In the genomic region with DNA sequence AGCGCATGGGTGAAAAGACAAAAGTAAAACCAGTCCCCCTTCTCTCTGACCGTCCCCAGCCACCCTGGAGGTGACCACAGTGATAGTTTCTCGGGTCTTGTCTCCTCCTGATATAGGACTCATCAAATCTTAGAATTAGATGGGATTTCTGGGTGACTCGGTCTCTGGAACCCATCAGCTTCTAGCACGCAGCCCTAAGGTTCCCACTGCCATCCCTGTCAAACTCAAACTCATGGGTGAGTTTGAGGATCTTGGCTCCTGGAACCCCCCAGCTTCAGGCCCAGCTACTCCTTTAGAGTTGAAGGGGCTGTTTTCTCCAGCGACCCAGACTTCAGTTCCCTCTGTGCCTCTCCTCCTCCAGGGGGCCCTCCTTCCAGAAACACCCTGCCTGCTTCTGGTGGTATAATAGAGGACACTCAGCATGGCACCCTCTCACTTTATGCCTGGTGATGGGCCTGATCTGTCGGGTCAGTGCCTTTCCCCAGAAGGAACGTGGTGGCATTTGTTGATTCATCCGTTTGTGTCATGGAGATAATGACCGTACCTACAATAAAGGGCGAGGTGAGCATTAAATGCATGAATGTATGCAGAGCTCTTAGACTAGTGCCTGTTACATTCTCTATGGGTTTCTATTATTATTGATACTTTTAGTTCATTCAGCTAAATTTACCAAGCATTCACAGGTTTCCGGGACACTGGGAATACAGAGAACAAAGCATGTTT, we compare ENCODE assay signal across 13 cellular contexts. TPM values are rescaled to one million over a fixed set of nuclear protein-coding genes. Genes with fewer than 3 reads are reported as not detected.
A peak's percentile ranks its signal among the peaks of the same experiment; 100 is the strongest.
DNase-seq lines count a peak whose midpoint lies in the region; ATAC-seq and TF ChIP-seq lines count a peak whose summit lies in the region.
"Had no signal": no experiment of that assay in that cellular context is flagged by ENCODE, and none has a peak within 500 bp of the region (broad histone marks: within the 10 kb centered on the region; RNA-seq: fewer than 3 reads in every experiment).

No MANE protein-coding gene starts in this region.

- in situ Hi-C loops in GM23248 (cut with MboI) (loop anchor here (5.0 to 25.0 kb wide), 2 partner anchors 151 to 681 kb away; no protein-coding TSS in a partner anchor), astrocyte of the cerebellum (cut with HindIII; ENCODE audit: low sequenced_read_pairs) (loop anchor here (25.0 kb wide), 1 partner anchor 156 kb away; no protein-coding TSS in a partner anchor)

- intact Hi-C loops in sigmoid colon (cut with DNase I), result loop anchor here (1.0 to 5.0 kb wide), 3 partner anchors 111 to 491 kb away; a partner anchor contains a TSS

- WGBS in GM23248 (ENCODE audit: low coverage in 1 of 2, low lambda C conversion rate in 2 of 2, missing lambda C conversion rate in 2 of 2), 2 experiments, result 92 to 93% methylated on average over 12 of the region's 12 CpGs
- 82 to 91% methylated on average over 6 to 10 of the region's 12 CpGs for WGBS in gastroesophageal sphincter (ENCODE audit: low coverage in 1 of 2), 2 donors
- WGBS in sigmoid colon, 2 donors, result 71 to 83% methylated on average over 12 of the region's 12 CpGs

- H3K4me2 ChIP-seq in GM23248 (ENCODE audit: unreplicated experiment), result no peak overlapping the region
- H3K4me2 ChIP-seq: BLaER1 treated with 17β-estradiol and CSF1 and Interleukin-3, amounts not matched to agents 10 nM and 100 nM had no signal

- no peak for TF ChIP-seq EP300 in gastroesophageal sphincter (IDR thresholded peaks at IDR 0.05)
- TF ChIP-seq EP300 in sigmoid colon (IDR thresholded peaks at IDR 0.05), result no peak

- H3K36me3 ChIP-seq in GM23248 (ENCODE audit: low read depth), result no peaks in the 10 kb centered on the region
- H3K36me3 ChIP-seq in gastroesophageal sphincter, result peaks cover 0 to 19% of the 10 kb centered on the region in 2 donors
- no peaks in the 10 kb centered on the region for H3K36me3 ChIP-seq in sigmoid colon
- H3K36me3 ChIP-seq: ovary had no signal

- no peaks in the 10 kb centered on the region for H4K20me1 ChIP-seq in GM23248 (ENCODE audit: insufficient read depth)

- H3K9me3 ChIP-seq in GM23248 (ENCODE audit: low read depth) (no peaks in the 10 kb centered on the region), gastroesophageal sphincter (peaks cover 0 to 16% (median 0%) of the 10 kb centered on the region in 3 donors), sigmoid colon (peaks cover 0 to 8% (median 7%) of the 10 kb centered on the region in 4 donors)
- H3K9me3 ChIP-seq: ovary had no signal

- 0 out of 2 replicates have a peak overlapping the region, but pooled peaks have one; percentile 26 for H3K9ac ChIP-seq in GM23248
- H3K9ac ChIP-seq: BLaER1 treated with 17β-estradiol and CSF1 and Interleukin-3, amounts not matched to agents 10 nM and 100 nM had no signal

- DNase-seq in GM23248 (peak; percentile 16), astrocyte of the cerebellum (ENCODE audit: low read depth) (no peak), sigmoid colon (no peak), NCI-H524 (lab: John Stamatoyannopoulos, UW) (no peak), iPS-NIHi11 (ENCODE audit: low spot score) (no peak)
- DNase-seq: cortex of kidney, NCI-H1436 treated with DMSO at 0.1 percent for 48 hours had no signal

- H3K9me2 ChIP-seq in GM23248 (ENCODE audit: insufficient read depth), result no peaks in the 10 kb centered on the region

- peak overlapping the region; percentile 41; the same call in 1 of the 2 replicates for H3K27ac ChIP-seq in GM23248
- H3K27ac ChIP-seq in gastroesophageal sphincter, result peak overlapping the region in 3 of 4 donors; percentile 66 to 83 (median 69)
- H3K27ac ChIP-seq in sigmoid colon, result peak overlapping the region; percentile 45 to 76 (median 73)
- H3K27ac ChIP-seq: BLaER1 treated with 17β-estradiol and CSF1 and Interleukin-3, amounts not matched to agents 10 nM and 100 nM; HL-60 had no signal

- peak; percentile 15 for TF ChIP-seq CTCF in astrocyte of the cerebellum (IDR thresholded peaks at IDR 0.05; ENCODE audit: low read depth, low read length, missing control alignments)
- peak in 1 of 4 experiments; percentile 29 for TF ChIP-seq CTCF in gastroesophageal sphincter (IDR thresholded peaks at IDR 0.05)
- no peak for TF ChIP-seq CTCF in sigmoid colon (IDR thresholded peaks at IDR 0.05)

- H2AFZ ChIP-seq in GM23248, result 0 out of 2 replicates have a peak overlapping the region, but pooled peaks have one; percentile 48

- H3K4me3 ChIP-seq in GM23248 (no peak overlapping the region), astrocyte of the cerebellum (ENCODE audit: low read depth, low read length) (no peak overlapping the region), gastroesophageal sphincter (no peak overlapping the region), sigmoid colon (no peak overlapping the region)
- H3K4me3 ChIP-seq: BLaER1 treated with 17β-estradiol and CSF1 and Interleukin-3, amounts not matched to agents 10 nM and 100 nM; ovary had no signal

- peaks cover 14% of the 10 kb centered on the region for H3K4me1 ChIP-seq in GM23248 (ENCODE audit: insufficient read depth)
- H3K4me1 ChIP-seq in gastroesophageal sphincter, result peaks cover 0 to 23% (median 5%) of the 10 kb centered on the region in 3 donors
- peaks cover 0 to 22% (median 19%) of the 10 kb centered on the region in 4 donors for H3K4me1 ChIP-seq in sigmoid colon

- H3F3A ChIP-seq in GM23248 (ENCODE audit: insufficient read depth), result peaks cover 5% of the 10 kb centered on the region

- TF ChIP-seq POLR2A in gastroesophageal sphincter (IDR thresholded peaks at IDR 0.05) (no peak), sigmoid colon (IDR thresholded peaks at IDR 0.05) (no peak)

- no peaks in the 10 kb centered on the region for H3K27me3 ChIP-seq in GM23248 (replicated peaks; ENCODE audit: insufficient read depth)
- no peaks in the 10 kb centered on the region for H3K27me3 ChIP-seq in gastroesophageal sphincter
- H3K27me3 ChIP-seq in sigmoid colon, result no peaks in the 10 kb centered on the region
- H3K27me3 ChIP-seq: BLaER1 treated with 17β-estradiol and CSF1 and Interleukin-3, amounts not matched to agents 10 nM and 100 nM; ovary had no signal

- H3K79me2 ChIP-seq in GM23248 (ENCODE audit: insufficient read depth), result no peaks in the 10 kb centered on the region

- no peak for ATAC-seq in gastroesophageal sphincter
- ATAC-seq in HG03342 (IDR thresholded peaks at IDR 0.05; ENCODE audit: unreplicated experiment), result no peak
- no peak for ATAC-seq in GM21737 (IDR thresholded peaks at IDR 0.05; ENCODE audit: unreplicated experiment)

RNA-seq across cellular contexts. Expression of a gene that starts 31.7 kb away (rescaled TPM):
- total RNA-seq in GM23248 (2014; rRNA removed; shearing (Covaris generic)), result 34.4 and 37.2 TPM in 2 replicates
- 48.4 and 51.5 TPM in 2 replicates for polyA plus RNA-seq in GM23248 (2016; fragmentation: Nextera tagmentation; extraction: Ambion mirVana)
- total RNA-seq in gastroesophageal sphincter, result 10 to 100 TPM; 14.5 to 19.2 (median 15.3) TPM
- total RNA-seq in sigmoid colon, result 10 to 100 TPM in 3 of 4 donors, 1 to 10 TPM in 1; 10.0 to 15.0 (median 12.6) TPM
- 10 to 100 TPM in 2 of 3 donors, 1 to 10 TPM in 1; 9.9 to 42.6 (median 14.4) TPM for polyA plus RNA-seq in sigmoid colon

RNA-seq across cellular contexts. Expression of a gene that starts 50.7 kb away (rescaled TPM):
- 71.6 and 82.9 TPM in 2 replicates for total RNA-seq in GM23248 (2014; rRNA removed; shearing (Covaris generic))
- polyA plus RNA-seq in GM23248 (2016; fragmentation: Nextera tagmentation; extraction: Ambion mirVana) (44.3 and 46.6 TPM in 2 replicates), sigmoid colon (100 to 1,000 TPM in 1 of 3 donors, 10 to 100 TPM in 2; 35.5 to 138 (median 67.9) TPM)
- total RNA-seq in gastroesophageal sphincter (100 to 1,000 TPM in 1 of 4 donors, 10 to 100 TPM in 2, 1 to 10 TPM in 1; 3.0 to 317 (median 12.7) TPM), sigmoid colon (100 to 1,000 TPM in 1 of 4 donors, 10 to 100 TPM in 1, 1 to 10 TPM in 2; 5.0 to 107 (median 11.7) TPM)
